14 cellular contexts compared by ENCODE assay signal in genomic region chr10:50324680-50325393, GRCh38.
DNase-seq lines count a peak whose midpoint lies in the region; ATAC-seq, FAIRE-seq and TF ChIP-seq lines count a peak whose summit lies in the region.
"Had no signal": no experiment of that assay in that cellular context is flagged by ENCODE, and none has a peak within 500 bp of the region (broad histone marks: within the 10 kb centered on the region; RNA-seq: fewer than 3 reads in every experiment).

No MANE protein-coding gene starts in this region.

- no peak overlapping the region for H3K27ac Mint-ChIP-seq in neural progenitor cell
- H3K27ac Mint-ChIP-seq: CD4-positive, alpha-beta T cell had no signal

- peaks cover 6% of the 10 kb centered on the region for H3K4me1 Mint-ChIP-seq in neural progenitor cell

- H3K27ac ChIP-seq in KMS-11 (no peak overlapping the region), esophagus muscularis mucosa (replicated peaks in 1 of 4) (peak overlapping the region; percentile 42 to 71 (median 68)), skeletal muscle tissue (ENCODE audit: low read depth, low read length) (peak overlapping the region; percentile 68), neural progenitor cell (no peak overlapping the region)

- no peaks in the 10 kb centered on the region for H3K36me3 Mint-ChIP-seq in neural progenitor cell

- peaks cover 36% of the 10 kb centered on the region for H3K4me1 ChIP-seq in KMS-11 (ENCODE audit: low read depth, poor library complexity, severe bottlenecking)
- peaks cover 37 to 52% (median 47%) of the 10 kb centered on the region in 4 donors for H3K4me1 ChIP-seq in esophagus muscularis mucosa
- peaks cover 7 to 30% (median 19%) of the 10 kb centered on the region in 3 donors for H3K4me1 ChIP-seq in skeletal muscle tissue (ENCODE audit: control insufficient read depth in 3 of 3, insufficient read depth in 3 of 3, low read length in 3 of 3)
- no peaks in the 10 kb centered on the region for H3K4me1 ChIP-seq in neural progenitor cell

- no peak for DNase-seq in GM19239 (ENCODE audit: insufficient read length, low spot score)
- no peak for DNase-seq in esophagus muscularis mucosa (ENCODE audit: extremely low spot score)
- DNase-seq in SIG-M5 (lab: John Stamatoyannopoulos, UW) = no peak
- DNase-seq in neural progenitor cell (ENCODE audit: low spot score) = no peak
- no peak for DNase-seq in stimulated activated CD4-positive, alpha-beta T cell treated with anti-CD3 and anti-CD28 coated beads, Interleukin-4, amount 100 ng/mL, for 1 hour
- DNase-seq: activated CD4-positive, CD25-positive, alpha-beta regulatory T cell; CD4-positive, alpha-beta T cell; naive thymus-derived CD8-positive, alpha-beta T cell; NCI-H2081 had no signal

- 74% methylated on average over 4 of the region's 4 CpGs for WGBS in esophagus muscularis mucosa

- H4K20me1 ChIP-seq in KMS-11 (ENCODE audit: insufficient read depth) (no peaks in the 10 kb centered on the region), neural progenitor cell (ENCODE audit: low read depth) (no peaks in the 10 kb centered on the region)

- H2AFZ ChIP-seq in KMS-11 (ENCODE audit: low read depth) = no peak overlapping the region
- H2AFZ ChIP-seq in neural progenitor cell (replicated peaks) = no peak overlapping the region

- H3K4me3 ChIP-seq in KMS-11 (IDR thresholded peaks at IDR 0.05; ENCODE audit: insufficient read depth, low read depth, low read length) (no peak overlapping the region), esophagus muscularis mucosa (no peak overlapping the region), skeletal muscle tissue (ENCODE audit: low read length in 3 of 3) (no peak overlapping the region), neural progenitor cell (no peak overlapping the region)
- H3K4me3 ChIP-seq: thyroid gland had no signal

- TF ChIP-seq CTCF in KMS-11 (conservative IDR thresholded peaks at IDR 0.05; ENCODE audit: low read depth, low read length) = no peak
- TF ChIP-seq CTCF in esophagus muscularis mucosa (IDR thresholded peaks at IDR 0.05) = no peak
- TF ChIP-seq CTCF in neural progenitor cell (IDR thresholded peaks at IDR 0.05) = no peak

- H3K79me2 ChIP-seq in KMS-11 (ENCODE audit: insufficient read depth, low read depth) (no peaks in the 10 kb centered on the region), neural progenitor cell (ENCODE audit: low read depth) (no peaks in the 10 kb centered on the region)

- H3K36me3 ChIP-seq in KMS-11 (ENCODE audit: insufficient read depth) = no peaks in the 10 kb centered on the region
- no peaks in the 10 kb centered on the region for H3K36me3 ChIP-seq in esophagus muscularis mucosa
- peaks cover 0 to 4% (median 0%) of the 10 kb centered on the region in 3 donors for H3K36me3 ChIP-seq in skeletal muscle tissue (ENCODE audit: control insufficient read depth in 3 of 3, insufficient read depth in 3 of 3, low read length in 3 of 3)
- H3K36me3 ChIP-seq in neural progenitor cell = no peaks in the 10 kb centered on the region
- H3K36me3 ChIP-seq: thyroid gland had no signal

- no peaks in the 10 kb centered on the region for H3K9me3 ChIP-seq in esophagus muscularis mucosa
- H3K9me3 ChIP-seq in skeletal muscle tissue (ENCODE audit: control insufficient read depth in 3 of 3, low read length in 3 of 3) = no peaks in the 10 kb centered on the region
- no peaks in the 10 kb centered on the region for H3K9me3 ChIP-seq in neural progenitor cell (ENCODE audit: low read depth)
- H3K9me3 ChIP-seq: thyroid gland had no signal

- no peak for ATAC-seq in GM18498 (IDR thresholded peaks at IDR 0.05; ENCODE audit: unreplicated experiment)
- ATAC-seq: left lobe of liver; naive thymus-derived CD8-positive, alpha-beta T cell had no signal

- TF ChIP-seq POLR2A in esophagus muscularis mucosa (IDR thresholded peaks at IDR 0.05; ENCODE audit: low read depth) = no peak

- H3K4me3 Mint-ChIP-seq in neural progenitor cell = no peak overlapping the region
- H3K4me3 Mint-ChIP-seq: CD4-positive, alpha-beta T cell; naive thymus-derived CD8-positive, alpha-beta T cell had no signal

- peak overlapping the region; percentile 37; the same call in 1 of the 2 replicates for H3K4me2 ChIP-seq in KMS-11
- no peak overlapping the region for H3K4me2 ChIP-seq in neural progenitor cell

- no peak for TF ChIP-seq EP300 in esophagus muscularis mucosa (IDR thresholded peaks at IDR 0.05)

- FAIRE-seq in GM19239 (lab: Jason Lieb, UNC) = peak; percentile 4

- H3F3A ChIP-seq in neural progenitor cell (ENCODE audit: low read depth) = no peaks in the 10 kb centered on the region

- no peaks in the 10 kb centered on the region for H3K27me3 ChIP-seq in KMS-11 (ENCODE audit: insufficient read depth, low read depth)
- no peaks in the 10 kb centered on the region for H3K27me3 ChIP-seq in esophagus muscularis mucosa
- H3K27me3 ChIP-seq in skeletal muscle tissue (ENCODE audit: control insufficient read depth in 3 of 3, insufficient read depth in 3 of 3, low read length in 3 of 3) = no peaks in the 10 kb centered on the region
- H3K27me3 ChIP-seq in neural progenitor cell = no peaks in the 10 kb centered on the region
- H3K27me3 ChIP-seq: thyroid gland had no signal

- no peak overlapping the region for H3K9ac ChIP-seq in KMS-11
- no peak overlapping the region for H3K9ac ChIP-seq in skeletal muscle tissue (ENCODE audit: low read depth in 1 of 3, low read length in 3 of 3)
- H3K9ac ChIP-seq in neural progenitor cell = no peak overlapping the region

- H3K27me3 Mint-ChIP-seq in neural progenitor cell (ENCODE audit: insufficient read depth, low read depth) = no peaks in the 10 kb centered on the region
- H3K27me3 Mint-ChIP-seq: CD4-positive, alpha-beta T cell; naive thymus-derived CD8-positive, alpha-beta T cell had no signal

- intact Hi-C loops in esophagus muscularis mucosa (cut with DNase I) = loop anchor here (5.0 kb wide), 1 partner anchor 92 kb away; no protein-coding TSS in a partner anchor

- no peaks in the 10 kb centered on the region for H3K9me3 Mint-ChIP-seq in neural progenitor cell
- H3K9me3 Mint-ChIP-seq: CD4-positive, alpha-beta T cell; naive thymus-derived CD8-positive, alpha-beta T cell had no signal

Comparison
In these comparisons a context has a peak if more than half of its experiments do, and no peak if none do; other contexts are left out.
1. H3K27ac ChIP-seq: peak in esophagus muscularis mucosa (4 of 4) and skeletal muscle tissue (single experiment); none in KMS-11 (single experiment) and neural progenitor cell (single experiment).